Comparison of ENCODE assay signal across 12 cellular contexts in genomic region chr12:5912437-5913334, GRCh38. TPM values are rescaled to one million over a fixed set of nuclear protein-coding genes. Genes with fewer than 3 reads are reported as not detected.
DNase-seq lines count a peak whose midpoint lies in the region; ATAC-seq and TF ChIP-seq lines count a peak whose summit lies in the region.
"Had no signal": no experiment of that assay in that cellular context is flagged by ENCODE, and none has a peak within 500 bp of the region (broad histone marks: within the 10 kb centered on the region; RNA-seq: fewer than 3 reads in every experiment).

No MANE protein-coding gene starts in this region.

- DNase-seq in NCI-H526 (lab: John Stamatoyannopoulos, UW) (peak; percentile 45 to 73), NCI-H526 treated with DMSO at 0.1 percent for 48 hours (lab: John Stamatoyannopoulos, UW) (no peak), NT2/D1 (ENCODE audit: low read depth, low spot score) (peak; percentile 77), fibroblast of mammary gland (ENCODE audit: low read depth) (no peak), smooth muscle cell (lab: John Stamatoyannopoulos, UW; ENCODE audit: unreplicated experiment) (no peak)
- no peak for DNase-seq in CD8-positive, alpha-beta memory T cell
- DNase-seq: activated CD4-positive, alpha-beta T cell treated with anti-CD3 and anti-CD28 coated beads for 1 hour; activated gamma-delta T cell treated with Interleukin-2 at 50 U/mL for 16 hours had no signal

- peaks cover 7 to 16% of the 10 kb centered on the region in 2 donors for H3K27me3 Mint-ChIP-seq in CD8-positive, alpha-beta memory T cell

- no peaks in the 10 kb centered on the region for H3K79me2 ChIP-seq in smooth muscle cell (ENCODE audit: low read depth)

- no peaks in the 10 kb centered on the region for H3K9me3 Mint-ChIP-seq in CD8-positive, alpha-beta memory T cell

- ATAC-seq in GM19452 (IDR thresholded peaks at IDR 0.05; ENCODE audit: unreplicated experiment) (no peak), HG02884 (IDR thresholded peaks at IDR 0.05; ENCODE audit: unreplicated experiment) (no peak)
- ATAC-seq: Right ventricle myocardium inferior had no signal

- H3K4me2 ChIP-seq in smooth muscle cell = no peak overlapping the region

- H3K4me3 ChIP-seq in NT2/D1 (ENCODE audit: insufficient read length, low read depth) (no peak overlapping the region), fibroblast of mammary gland (ENCODE audit: control insufficient read depth, low read depth, low read length) (no peak overlapping the region), smooth muscle cell (no peak overlapping the region)
- no peak overlapping the region for H3K4me3 ChIP-seq in CD8-positive, alpha-beta memory T cell (ENCODE audit: low read length)
- H3K4me3 ChIP-seq: right atrium auricular region had no signal

- no peak overlapping the region for H2AFZ ChIP-seq in smooth muscle cell (ENCODE audit: low read depth)

- no peaks in the 10 kb centered on the region for H3K9me3 ChIP-seq in NT2/D1 (ENCODE audit: insufficient read depth, low read length)
- no peaks in the 10 kb centered on the region for H3K9me3 ChIP-seq in smooth muscle cell (replicated peaks; ENCODE audit: low read depth)
- H3K9me3 ChIP-seq in CD8-positive, alpha-beta memory T cell (ENCODE audit: low read length) = no peaks in the 10 kb centered on the region
- H3K9me3 ChIP-seq: right atrium auricular region had no signal

- H3K9ac ChIP-seq in NT2/D1 (ENCODE audit: insufficient read length, low read depth) (no peak overlapping the region), smooth muscle cell (ENCODE audit: low read depth) (no peak overlapping the region)

- H3K36me3 Mint-ChIP-seq in CD8-positive, alpha-beta memory T cell = no peaks in the 10 kb centered on the region

- H3K27ac Mint-ChIP-seq in CD8-positive, alpha-beta memory T cell = no peak overlapping the region

- POLR2A ChIA-PET in CD8-positive, alpha-beta memory T cell (lab: Charles Lee) = no interaction called here

- CTCF ChIA-PET in CD8-positive, alpha-beta memory T cell (lab: Charles Lee) = no interaction called here

- H4K20me1 ChIP-seq in smooth muscle cell (ENCODE audit: low read depth) = no peaks in the 10 kb centered on the region

- no peaks in the 10 kb centered on the region for H3F3A ChIP-seq in smooth muscle cell (ENCODE audit: low read depth)

- no peak overlapping the region for H3K4me3 Mint-ChIP-seq in CD8-positive, alpha-beta memory T cell

- H3K27me3 ChIP-seq in NT2/D1 (ENCODE audit: insufficient read depth, insufficient read length) (no peaks in the 10 kb centered on the region), smooth muscle cell (ENCODE audit: low read depth) (peaks cover 45% of the 10 kb centered on the region)
- no peaks in the 10 kb centered on the region for H3K27me3 ChIP-seq in CD8-positive, alpha-beta memory T cell (ENCODE audit: insufficient read depth, low read length, poor library complexity, severe bottlenecking)
- H3K27me3 ChIP-seq: right atrium auricular region had no signal

- H3K27ac ChIP-seq in smooth muscle cell (ENCODE audit: low read depth) = no peak overlapping the region
- no peak overlapping the region for H3K27ac ChIP-seq in CD8-positive, alpha-beta memory T cell (ENCODE audit: low read depth, low read length)
- H3K27ac ChIP-seq: right atrium auricular region had no signal

- no peaks in the 10 kb centered on the region for H3K4me1 Mint-ChIP-seq in CD8-positive, alpha-beta memory T cell

- H3K36me3 ChIP-seq in NT2/D1 (ENCODE audit: insufficient read depth, insufficient read length, low read length) = no peaks in the 10 kb centered on the region
- no peaks in the 10 kb centered on the region for H3K36me3 ChIP-seq in smooth muscle cell (ENCODE audit: low read depth)
- H3K36me3 ChIP-seq in CD8-positive, alpha-beta memory T cell (ENCODE audit: insufficient read depth, low read length) = no peaks in the 10 kb centered on the region
- H3K36me3 ChIP-seq: right atrium auricular region had no signal

- whole genome bisulfite sequencing in smooth muscle cell (ENCODE audit: low lambda C conversion rate) = 63% methylated on average over 19 of the region's 19 CpGs

- peaks cover 9% of the 10 kb centered on the region for H3K4me1 ChIP-seq in NT2/D1 (ENCODE audit: insufficient read depth, insufficient read length)
- H3K4me1 ChIP-seq in smooth muscle cell (ENCODE audit: low read depth) = no peaks in the 10 kb centered on the region
- H3K4me1 ChIP-seq in CD8-positive, alpha-beta memory T cell (ENCODE audit: insufficient read depth, low read length) = no peaks in the 10 kb centered on the region
- H3K4me1 ChIP-seq: right atrium auricular region had no signal

- peak; percentile 7 for TF ChIP-seq CTCF in fibroblast of mammary gland (conservative IDR thresholded peaks at IDR 0.05; ENCODE audit: control insufficient read depth, insufficient read depth, low read depth, low read length)
- peak; percentile 40 for TF ChIP-seq CTCF in smooth muscle cell (IDR thresholded peaks at IDR 0.05; ENCODE audit: borderline replicate concordance, insufficient read depth, poor library complexity, severe bottlenecking)

RNA-seq across cellular contexts. Expression of gene ANO2, which starts 32.4 kb away (rescaled TPM):
- total RNA-seq in smooth muscle cell = 0.18 TPM in 1 of 2 replicates, not detected in the other
- polyA plus RNA-seq in smooth muscle cell = not detected in 2 replicates
- not detected for total RNA-seq in CD8-positive, alpha-beta memory T cell
- polyA plus RNA-seq in CD8-positive, alpha-beta memory T cell = not detected

Comparison
In these comparisons a context has a peak if more than half of its experiments do, and no peak if none do; other contexts are left out.
1. DNase-seq: peak in NCI-H526 (2 of 2) and NT2/D1 (single experiment); none in NCI-H526 treated with DMSO at 0.1 percent for 48 hours (single experiment), fibroblast of mammary gland (single experiment), smooth muscle cell (single experiment) and CD8-positive, alpha-beta memory T cell (0 of 5).